ENCODE assay signal across 8 cellular contexts in genomic region chr1:95233737-95234493, GRCh38. TPM values are rescaled to one million over a fixed set of nuclear protein-coding genes. Genes with fewer than 3 reads are reported as not detected.
DNase-seq lines count a peak whose midpoint lies in the region; ATAC-seq and TF ChIP-seq lines count a peak whose summit lies in the region.

Gene RWDD3, plus strand, starts transcription at chr1:95234210. Its CDS starts 21 bp downstream, at chr1:95234231.

- H3K9me3 ChIP-seq in BLaER1: no peaks in the 10 kb centered on the region

- TF ChIP-seq POLR2A in GM19099 (IDR thresholded peaks at IDR 0.05; ENCODE audit: extremely low read depth, insufficient read length, low read depth): peak; percentile 88

- H3K27me3 ChIP-seq in BLaER1: no peaks in the 10 kb centered on the region

- H3K9ac ChIP-seq in BLaER1: peak within 1 kb of the TSS; percentile 92

- peak within 1 kb of the TSS; percentile 81 for H3K4me2 ChIP-seq in BLaER1

- DNase-seq in NCI-H510A treated with DMSO at 0.1 percent for 48 hours (lab: John Stamatoyannopoulos, UW) (peak; percentile 62), left colon (peak; percentile 94 to 97)
- peak; percentile 93 to 94 for DNase-seq in activated CD4-positive, alpha-beta T cell treated with anti-CD3 and anti-CD28 coated beads for 4 hours
- DNase-seq in stimulated activated CD4-positive, alpha-beta T cell treated with anti-CD3 and anti-CD28 coated beads, Interleukin-1b, Interleukin-23, amount 100 ng/mL, for 48 hours: peak; percentile 91

- peak; percentile 90 for ATAC-seq in HG03378 (IDR thresholded peaks at IDR 0.05; ENCODE audit: unreplicated experiment)
- ATAC-seq in left colon: peak; percentile 92

- H4K20me1 ChIP-seq in BLaER1: no peaks in the 10 kb centered on the region

- peak within 1 kb of the TSS; percentile 90 for H3K4me3 ChIP-seq in BLaER1

- peaks cover 6% of the 10 kb centered on the region; the same call in 1 of the 2 replicates for H3K4me1 ChIP-seq in BLaER1

- peaks cover 20% of the 10 kb centered on the region for H3K36me3 ChIP-seq in BLaER1

- intact Hi-C loops in left colon (cut with DNase I, micrococcal nuclease): loop anchor here in 1 of 2 donors (10.0 kb wide), 1 partner anchor 149 kb away; no protein-coding TSS in a partner anchor

- peak within 1 kb of the TSS; percentile 93 for H3K27ac ChIP-seq in BLaER1
- peak within 1 kb of the TSS; percentile 90 for H3K27ac ChIP-seq in cingulate gyrus (ENCODE audit: low read depth, low read length)

RNA-seq across cellular contexts. Expression of gene RWDD3, which starts in this region (rescaled TPM):
- 10 to 100 TPM; 13.3 to 23.1 TPM for total RNA-seq in left colon

Comparison
In these comparisons a context has a peak if more than half of its experiments do, and no peak if none do; other contexts are left out.
1. Peak in every context shown above with its lines: DNase-seq, ATAC-seq, H3K4me3 ChIP-seq and H3K27ac ChIP-seq.